8 cellular contexts compared by ENCODE assay signal in the genomic region with DNA sequence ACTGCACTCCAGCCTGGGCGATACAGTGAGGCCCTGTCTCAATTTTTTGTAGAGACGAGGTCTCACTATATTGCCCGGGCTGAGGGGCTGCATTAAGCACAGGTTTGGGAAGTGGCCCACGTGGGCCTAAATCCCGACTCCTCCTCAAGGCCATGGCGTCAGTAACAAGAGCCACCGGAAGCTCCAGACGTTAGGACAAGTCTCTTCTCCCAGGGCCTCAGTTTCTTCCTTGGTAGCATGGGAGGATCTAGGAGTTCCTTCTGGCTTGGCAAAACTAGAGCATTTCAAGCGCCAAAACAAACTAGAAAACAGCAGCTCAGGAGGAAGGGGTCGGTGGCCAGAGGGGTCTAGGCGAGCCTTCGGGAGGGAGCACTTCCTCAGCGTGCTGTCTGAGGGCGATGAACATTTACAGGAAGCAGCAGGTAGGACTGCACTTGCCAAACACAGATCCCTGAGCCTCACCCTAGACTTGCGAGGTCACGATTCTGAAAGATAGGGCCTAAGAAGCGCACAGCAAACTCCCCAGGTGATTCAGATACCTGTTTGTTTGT. TPM values are rescaled to one million over a fixed set of nuclear protein-coding genes. Genes with fewer than 3 reads are reported as not detected.
DNase-seq lines count a peak whose midpoint lies in the region; ATAC-seq and TF ChIP-seq lines count a peak whose summit lies in the region.

No MANE protein-coding gene starts in this region.

- H3K4me1 ChIP-seq in BLaER1 treated with 17β-estradiol and CSF1 and Interleukin-3, amounts not matched to agents 10 nM and 100 nM = peaks cover 36 to 68% (median 51%) of the 10 kb centered on the region in 10 experiments
- H3K4me1 ChIP-seq in vagina = peaks cover 25% of the 10 kb centered on the region

- peaks cover 74 to 95% (median 83%) of the 10 kb centered on the region in 11 experiments for H3K36me3 ChIP-seq in BLaER1 treated with 17β-estradiol and CSF1 and Interleukin-3, amounts not matched to agents 10 nM and 100 nM
- peaks cover 0 to 61% of the 10 kb centered on the region in 2 donors for H3K36me3 ChIP-seq in vagina

- DNase-seq in MV-4-11 (lab: John Stamatoyannopoulos, UW) = peak; percentile 39
- peak in 2 of 61 donors; percentile 26 to 32 for DNase-seq in caudate nucleus (lab: John Stamatoyannopoulos, UW)
- DNase-seq in mesothelial cell of epicardium (ENCODE audit: low spot score in 2 of 2, unreplicated experiment in 2 of 2) = no peak
- no peak for DNase-seq in vagina (ENCODE audit: extremely low spot score in 2 of 2)
- DNase-seq in kidney tubule cell (ENCODE audit: low spot score) = no peak
- DNase-seq in KBM-7 = no peak

- H3K4me3 ChIP-seq in BLaER1 treated with 17β-estradiol and CSF1 and Interleukin-3, amounts not matched to agents 10 nM and 100 nM = peak overlapping the region; percentile 72 to 88 (median 81)
- H3K4me3 ChIP-seq in vagina = peak overlapping the region; percentile 67 to 78

- no peaks in the 10 kb centered on the region for H3K27me3 ChIP-seq in BLaER1 treated with 17β-estradiol and CSF1 and Interleukin-3, amounts not matched to agents 10 nM and 100 nM
- H3K27me3 ChIP-seq in vagina = no peaks in the 10 kb centered on the region

- peak; percentile 8 for ATAC-seq in GM19438 (IDR thresholded peaks at IDR 0.05; ENCODE audit: low read depth, unreplicated experiment)

- peak overlapping the region; percentile 95 for H3K27ac Mint-ChIP-seq in mesothelial cell of epicardium

- H3K9me3 Mint-ChIP-seq in mesothelial cell of epicardium = no peaks in the 10 kb centered on the region

- TF ChIP-seq CTCF in mesothelial cell of epicardium (IDR thresholded peaks at IDR 0.05; ENCODE audit: unreplicated experiment) (no peak), vagina (IDR thresholded peaks at IDR 0.05) (no peak)

- H3K4me3 Mint-ChIP-seq in mesothelial cell of epicardium = peak overlapping the region; percentile 91

- intact Hi-C loops in vagina (cut with DNase I) = no loop called here

- peak overlapping the region; percentile 78 to 94 (median 90) for H3K27ac ChIP-seq in BLaER1 treated with 17β-estradiol and CSF1 and Interleukin-3, amounts not matched to agents 10 nM and 100 nM
- H3K27ac ChIP-seq in caudate nucleus (ENCODE audit: low read depth, low read length) (peak overlapping the region; percentile 87), vagina (peak overlapping the region; percentile 78)

- TF ChIP-seq POLR2A in vagina (IDR thresholded peaks at IDR 0.05) = no peak

- H3K36me3 Mint-ChIP-seq in mesothelial cell of epicardium = peaks cover 34% of the 10 kb centered on the region

- H3K4me2 ChIP-seq in BLaER1 treated with 17β-estradiol and CSF1 and Interleukin-3, amounts not matched to agents 10 nM and 100 nM = peak overlapping the region; percentile 77 to 99 (median 95)

- in situ Hi-C loops in KBM-7 (cut with MboI; ENCODE audit: low pct_unique_long_range_greater_than_20kb, low sequenced_read_pairs) = no loop called here

- H3K9me3 ChIP-seq in BLaER1 treated with 17β-estradiol and CSF1 and Interleukin-3, amounts not matched to agents 10 nM and 100 nM (replicated peaks in 1 of 11) = no peaks in the 10 kb centered on the region
- H3K9me3 ChIP-seq in vagina = no peaks in the 10 kb centered on the region

- H4K20me1 ChIP-seq in BLaER1 treated with 17β-estradiol and CSF1 and Interleukin-3, amounts not matched to agents 10 nM and 100 nM = peaks cover 27 to 43% (median 42%) of the 10 kb centered on the region in 11 experiments; a peak in 21 of 22 replicates

- peaks cover 11% of the 10 kb centered on the region for H3K4me1 Mint-ChIP-seq in mesothelial cell of epicardium

- peak overlapping the region; percentile 79 to 94 (median 90) for H3K9ac ChIP-seq in BLaER1 treated with 17β-estradiol and CSF1 and Interleukin-3, amounts not matched to agents 10 nM and 100 nM

- H3K27me3 Mint-ChIP-seq in mesothelial cell of epicardium (ENCODE audit: low read depth) = no peaks in the 10 kb centered on the region

RNA-seq across cellular contexts. Expression of gene SNAPC5, which starts 0.5 kb away (rescaled TPM):
- total RNA-seq in mesothelial cell of epicardium (18.5 to 21.7 TPM (median 18.9 TPM) in 3 replicates), vagina (27.0 TPM)

RNA-seq across cellular contexts. Expression of gene RPL4, which starts 7.6 kb away (rescaled TPM):
- total RNA-seq in mesothelial cell of epicardium (2,828 to 2,958 TPM (median 2,943 TPM) in 3 replicates), vagina (3,670 TPM)

RNA-seq across cellular contexts. Expression of gene ZWILCH, which starts 8.1 kb away (rescaled TPM):
- total RNA-seq in mesothelial cell of epicardium (14.0 to 16.5 TPM (median 14.1 TPM) in 3 replicates), vagina (2.2 TPM)
